25 cellular contexts compared by ENCODE assay signal in the genomic region with DNA sequence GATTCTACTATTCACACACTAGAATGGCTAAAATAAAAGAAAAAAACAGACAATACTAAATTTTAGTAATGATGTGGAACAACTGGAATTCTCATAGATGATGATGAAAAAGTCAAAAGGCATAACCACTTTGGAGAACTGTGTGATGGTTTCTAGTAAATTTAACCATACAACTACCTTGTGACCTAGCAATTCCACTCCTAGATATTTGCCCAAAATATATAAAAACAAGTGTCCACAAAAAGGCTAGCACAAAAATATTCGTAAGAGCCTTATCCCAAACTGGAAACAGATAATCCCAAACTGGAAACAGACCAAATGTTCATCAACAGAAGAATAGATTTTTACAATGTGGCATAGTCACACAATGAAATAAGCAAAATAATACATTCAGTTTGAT.
"Had no signal": no experiment of that assay in that cellular context is flagged by ENCODE, and none has a peak within 500 bp of the region (broad histone marks: within the 10 kb centered on the region; RNA-seq: fewer than 3 reads in every experiment).

No MANE protein-coding gene starts in this region.

- H3K4me3 ChIP-seq: stomach, suprapubic skin, testis, thoracic aorta, thyroid gland, tibial artery, tibial nerve, transverse colon, upper lobe of left lung, upper lobe of right lung, uterus, vagina had no signal

- H3K9me3 ChIP-seq: stomach, suprapubic skin, testis, thoracic aorta, thyroid gland, tibial artery, tibial nerve, transverse colon, upper lobe of left lung, upper lobe of right lung, uterus, vagina had no signal

- H3K27me3 ChIP-seq: stomach, suprapubic skin, testis, thyroid gland, transverse colon, upper lobe of left lung, upper lobe of right lung, uterus, vagina had no signal

- DNase-seq: stimulated activated CD4-positive, alpha-beta T cell treated with anti-CD3 and anti-CD28 coated beads, Interleukin-2, amount 100 ng/mL, for 48 hours; stimulated activated CD4-positive, alpha-beta T cell treated with anti-CD3 and anti-CD28 coated beads, Interleukin-4, amount 100 ng/mL, for 1 hour; stimulated activated CD4-positive, alpha-beta T cell treated with anti-CD3 and anti-CD28 coated beads, Interleukin-4, amount 100 ng/mL, for 24 hours; stimulated activated CD8-positive, alpha-beta memory T cell treated with anti-CD3 and anti-CD28 coated beads, Interleukin-4, amount 100 ng/mL, for 48 hours; stimulated activated naive B cell treated with anti-CD40 and anti-IgM and Interleukin-4, amounts not matched to agents 10 μg/mL and 1 μg/mL and 100 μg/mL, for 72 hours; stimulated activated naive CD4-positive, alpha-beta T cell; stimulated activated naive CD4-positive, alpha-beta T cell treated with Interleukin-2 at 50 U/mL for 16 hours; stimulated activated naive CD8-positive, alpha-beta T cell treated with anti-CD3 and anti-CD28 coated beads, Interleukin-15, amount 100 ng/mL, for 72 hours; stimulated activated naive CD8-positive, alpha-beta T cell treated with anti-CD3 and anti-CD28 coated beads, Interleukin-15, Interleukin-2, amounts not matched to agents 100 U/mL and 50 U/mL, for 24 hours; stomach; substantia nigra; testis; thyroid gland; tibial artery; transverse colon; trophoblast cell; upper lobe of left lung; upper lobe of right lung; uterus had no signal

- ATAC-seq: stimulated activated effector memory CD8-positive, alpha-beta T cell treated with anti-CD3 and anti-CD28 coated beads, Interleukin-12 subunit alpha, Interleukin-12 subunit beta, amount 100 ng/mL, for 72 hours; stimulated activated memory B cell treated with anti-CD40 and anti-IgM and Interleukin-4, amounts not matched to agents 10 μg/mL and 1 μg/mL and 100 μg/mL, for 72 hours; stimulated activated naive B cell treated with anti-CD40 and anti-IgM and Interleukin-4, amounts not matched to agents 10 μg/mL and 1 μg/mL and 100 μg/mL, for 72 hours; stimulated activated naive CD8-positive, alpha-beta T cell treated with anti-CD3 and anti-CD28 coated beads, Interleukin-15, amount 100 ng/mL, for 72 hours; stimulated activated naive CD8-positive, alpha-beta T cell treated with anti-CD3 and anti-CD28 coated beads, Interleukin-15, Interleukin-2, amounts not matched to agents 100 U/mL and 50 U/mL, for 24 hours; upper lobe of right lung had no signal

- H3K36me3 ChIP-seq: stomach, suprapubic skin, thoracic aorta, thyroid gland, tibial artery, tibial nerve, transverse colon, upper lobe of left lung, upper lobe of right lung, uterus, vagina had no signal

- H3K27ac ChIP-seq: stomach, suprapubic skin, testis, thoracic aorta, thyroid gland, tibial artery, tibial nerve, transverse colon, upper lobe of left lung, upper lobe of right lung, uterus, vagina had no signal

- H3K4me1 ChIP-seq: suprapubic skin, testis, thyroid gland, tibial artery, tibial nerve, transverse colon, upper lobe of left lung, upper lobe of right lung, uterus, vagina had no signal
